ENCODE assay signal across 20 cellular contexts in genomic region chr4:84179413-84179812, GRCh38.
DNase-seq lines count a peak whose midpoint lies in the region; ATAC-seq, FAIRE-seq and TF ChIP-seq lines count a peak whose summit lies in the region.
"Had no signal": no experiment of that assay in that cellular context is flagged by ENCODE, and none has a peak within 500 bp of the region (broad histone marks: within the 10 kb centered on the region; RNA-seq: fewer than 3 reads in every experiment).

No MANE protein-coding gene starts in this region.

- POLR2A ChIA-PET in A549 (lab: Yijun Ruan, JAX) (no interaction called here), IMR-90 (lab: Charles Lee; ENCODE audit: unreplicated experiment) (no interaction called here), H1 (lab: Charles Lee; ENCODE audit: partially characterized antibody) (no interaction called here)

- DNase-seq in A549 (ENCODE audit: low read depth in 1 of 2, low spot score in 1 of 2), result no peak
- no peak for DNase-seq in IMR-90
- DNase-seq in H1 (ENCODE audit: low read depth in 1 of 2, low spot score in 2 of 2), result no peak
- DNase-seq in OCI-M2 (lab: John Stamatoyannopoulos, UW; ENCODE audit: unreplicated experiment), result no peak
- DNase-seq in GM20000 (ENCODE audit: low spot score), result no peak
- DNase-seq: 8988T; AML-193; Caco-2; Calu3; CD4-positive, alpha-beta T cell; CD8-positive, alpha-beta T cell; DMS79 treated with DMSO at 0.1 percent for 48 hours; GF-D8 had no signal

- no peak overlapping the region for H3K27ac ChIP-seq in A549
- no peak overlapping the region for H3K27ac ChIP-seq in IMR-90 (ENCODE audit: insufficient read depth, low read length)
- H3K27ac ChIP-seq in H1 (ENCODE audit: low read depth, low read length), result no peak overlapping the region
- H3K27ac ChIP-seq: BLaER1 treated with 17β-estradiol and CSF1 and Interleukin-3, amounts not matched to agents 10 nM and 100 nM; C4-2B had no signal

- H3K4me2 ChIP-seq in A549 (no peak overlapping the region), IMR-90 (ENCODE audit: low read depth, low read length) (no peak overlapping the region), H1 (ENCODE audit: insufficient read depth in 1 of 2, low read depth in 2 of 2, low read length in 2 of 2) (no peak overlapping the region)
- H3K4me2 ChIP-seq: BLaER1 treated with 17β-estradiol and CSF1 and Interleukin-3, amounts not matched to agents 10 nM and 100 nM had no signal

- no peak for FAIRE-seq in A549 (lab: Jason Lieb, UNC)
- no peak for FAIRE-seq in H1 (lab: Jason Lieb, UNC)
- FAIRE-seq: A204.1, D721Med, G401.6, GM12891, GM19239 had no signal

- in situ Hi-C loops in IMR-90 (cut with MboI; ENCODE audit: low sequenced_read_pairs), result no loop called here

- H3K36me3 ChIP-seq in IMR-90 (ENCODE audit: control insufficient read depth, insufficient read depth, low read length), result no peaks in the 10 kb centered on the region
- H3K36me3 ChIP-seq in H1 (ENCODE audit: control insufficient read depth in 2 of 4, insufficient read depth in 4 of 4, low read length in 3 of 4), result no peaks in the 10 kb centered on the region
- H3K36me3 ChIP-seq: BLaER1 treated with 17β-estradiol and CSF1 and Interleukin-3, amounts not matched to agents 10 nM and 100 nM had no signal

- dilution Hi-C loops in IMR-90 (cut with HindIII; ENCODE audit: low sequenced_read_pairs, unreplicated experiment), result no loop called here

- H3K56ac ChIP-seq in IMR-90 (ENCODE audit: extremely low read depth, insufficient read depth, low read length), result no peak overlapping the region
- no peak overlapping the region for H3K56ac ChIP-seq in H1 (replicated peaks; ENCODE audit: insufficient read length, low read depth, low read length)

- H2AK5ac ChIP-seq in IMR-90 (ENCODE audit: low read depth, low read length) (no peak overlapping the region), H1 (ENCODE audit: low read depth, low read length) (no peak overlapping the region)

- H3K14ac ChIP-seq in IMR-90 (replicated peaks; ENCODE audit: low read depth, low read length), result no peak overlapping the region
- H3K14ac ChIP-seq in H1 (ENCODE audit: insufficient read length), result no peak overlapping the region

- H3K4ac ChIP-seq in IMR-90 (ENCODE audit: low read depth, low read length) (no peak overlapping the region), H1 (replicated peaks; ENCODE audit: insufficient read length, low read depth, low read length) (no peak overlapping the region)

- no peak overlapping the region for H2AK9ac ChIP-seq in IMR-90 (replicated peaks; ENCODE audit: low read depth, low read length, poor library complexity)

- H3K23ac ChIP-seq in IMR-90 (ENCODE audit: low read depth, low read length), result no peak overlapping the region
- no peak overlapping the region for H3K23ac ChIP-seq in H1 (ENCODE audit: insufficient read length)

- H4K5ac ChIP-seq in IMR-90 (ENCODE audit: low read depth, low read length) (no peak overlapping the region), H1 (ENCODE audit: insufficient read length, low read depth, low read length) (no peak overlapping the region)

- no peaks in the 10 kb centered on the region for H3K23me2 ChIP-seq in H1 (ENCODE audit: low read depth, low read length)

- H3K18ac ChIP-seq in IMR-90 (ENCODE audit: low read depth, low read length), result no peak overlapping the region
- H3K18ac ChIP-seq in H1 (ENCODE audit: extremely low read depth, low read length), result no peak overlapping the region

- H2BK20ac ChIP-seq in IMR-90 (ENCODE audit: low read depth, low read length) (no peak overlapping the region), H1 (ENCODE audit: low read length) (no peak overlapping the region)

- no peak overlapping the region for H2BK12ac ChIP-seq in H1 (ENCODE audit: low read depth, low read length)

- no peak overlapping the region for H2AFZ ChIP-seq in IMR-90 (replicated peaks; ENCODE audit: low read length, poor library complexity)
- no peak overlapping the region for H2AFZ ChIP-seq in H1 (ENCODE audit: low read length)

- H2BK5ac ChIP-seq in IMR-90 (ENCODE audit: low read depth, low read length, poor library complexity, severe bottlenecking) (no peak overlapping the region), H1 (ENCODE audit: low read depth, low read length) (no peak overlapping the region)

- CTCF ChIA-PET in A549 (lab: Yijun Ruan, JAX) (interaction anchor here (1.1 kb wide), 1 partner anchor 10 kb away, joined by 5 read pairs; no protein-coding TSS in a partner anchor), IMR-90 (lab: Yijun Ruan, JAX) (no interaction called here), H1 (lab: Charles Lee; ENCODE audit: partially characterized antibody) (interaction anchor here (1.0 to 1.5 kb wide), 3 partner anchors 10 to 12 kb away, joined by 3 to 6 read pairs (median 5); no protein-coding TSS in a partner anchor)

- TF ChIP-seq CTCF in A549 (IDR thresholded peaks at IDR 0.05) (no peak), IMR-90 (conservative IDR thresholded peaks at IDR 0.05; ENCODE audit: low read depth, low read length) (no peak), H1 (IDR thresholded peaks at IDR 0.05; ENCODE audit: control extremely low read depth in 1 of 3, insufficient read depth in 1 of 3, low read depth in 1 of 3, low read length in 3 of 3) (no peak), GM20000 (IDR thresholded peaks at IDR 0.05; ENCODE audit: extremely low read depth, missing control alignments) (no peak)

- H4K8ac ChIP-seq in IMR-90 (ENCODE audit: low read depth in 2 of 2, low read length in 2 of 2) (no peak overlapping the region), H1 (ENCODE audit: extremely low read depth, insufficient read depth, low read length) (no peak overlapping the region)

- no peak for ATAC-seq in A549
- ATAC-seq in IMR-90 (ENCODE audit: low read depth), result no peak
- ATAC-seq: CD8-positive, alpha-beta T cell had no signal

- H3K27me3 ChIP-seq in IMR-90 (ENCODE audit: control insufficient read depth, insufficient read depth, low read length) (no peaks in the 10 kb centered on the region), H1 (replicated peaks in 1 of 4; ENCODE audit: control insufficient read depth in 3 of 4, extremely low read depth in 1 of 4, insufficient read depth in 3 of 4, low read length in 3 of 4) (no peaks in the 10 kb centered on the region; a peak in 1 of 7 replicates)
- H3K27me3 ChIP-seq: BLaER1 treated with 17β-estradiol and CSF1 and Interleukin-3, amounts not matched to agents 10 nM and 100 nM had no signal

- H3K9ac ChIP-seq in IMR-90 (ENCODE audit: low read depth, low read length) (no peak overlapping the region), H1 (replicated peaks in 1 of 4; ENCODE audit: extremely low read depth in 1 of 4, low read depth in 3 of 4, low read length in 3 of 4) (no peak overlapping the region)
- H3K9ac ChIP-seq: BLaER1 treated with 17β-estradiol and CSF1 and Interleukin-3, amounts not matched to agents 10 nM and 100 nM had no signal

- H3K4me3 ChIP-seq in A549, result no peak overlapping the region
- H3K4me3 ChIP-seq in IMR-90 (ENCODE audit: insufficient read depth, low read depth, low read length), result no peak overlapping the region
- no peak overlapping the region for H3K4me3 ChIP-seq in H1 (ENCODE audit: extremely low read depth in 1 of 4, insufficient read depth in 2 of 4, low read depth in 3 of 4, low read length in 4 of 4)
- H3K4me3 ChIP-seq: BLaER1 treated with 17β-estradiol and CSF1 and Interleukin-3, amounts not matched to agents 10 nM and 100 nM had no signal

- no peaks in the 10 kb centered on the region; the same call in 1 of the 2 replicates for H4K20me1 ChIP-seq in IMR-90 (ENCODE audit: insufficient read depth, low read length)
- no peaks in the 10 kb centered on the region for H4K20me1 ChIP-seq in H1 (replicated peaks in 1 of 2; ENCODE audit: control insufficient read depth in 1 of 2, insufficient read depth in 2 of 2, low read length in 2 of 2)
- H4K20me1 ChIP-seq: BLaER1 treated with 17β-estradiol and CSF1 and Interleukin-3, amounts not matched to agents 10 nM and 100 nM had no signal

- 84% methylated on average over 2 of the region's 2 CpGs for WGBS in A549 (ENCODE audit: missing lambda C conversion rate)
- no CpG with 5 or more reads among the region's 2 CpGs for WGBS in IMR-90 (ENCODE audit: extremely low coverage in 2 of 2, insufficient read length in 1 of 2), 2 experiments
- 97% methylated on average over 2 of the region's 2 CpGs; no CpG with 5 or more reads in 1 of the 2 experiments for WGBS in H1 (ENCODE audit: extremely low coverage in 1 of 2, insufficient coverage in 1 of 2, insufficient read length in 1 of 2, insufficient replicate concordance in 2 of 2, low coverage in 1 of 2, low lambda C conversion rate in 2 of 2, missing lambda C conversion rate in 1 of 2), 2 experiments

- no peaks in the 10 kb centered on the region for H3K9me3 ChIP-seq in A549
- H3K9me3 ChIP-seq in IMR-90 (ENCODE audit: control insufficient read depth, insufficient read depth, low read length), result no peaks in the 10 kb centered on the region
- no peaks in the 10 kb centered on the region for H3K9me3 ChIP-seq in H1 (ENCODE audit: insufficient read depth in 2 of 2, low read depth in 1 of 2, low read length in 1 of 2)
- H3K9me3 ChIP-seq: BLaER1 treated with 17β-estradiol and CSF1 and Interleukin-3, amounts not matched to agents 10 nM and 100 nM; Caco-2 had no signal

- H3K9me1 ChIP-seq in IMR-90 (ENCODE audit: insufficient read depth, low read length), result no peaks in the 10 kb centered on the region

- no peaks in the 10 kb centered on the region for H3K79me2 ChIP-seq in H1 (ENCODE audit: control insufficient read depth in 1 of 2, insufficient read depth in 2 of 2, low read length in 2 of 2)

- intact Hi-C loops in IMR-90 (cut with micrococcal nuclease), result no loop called here

- TF ChIP-seq RAD21 in A549 (conservative IDR thresholded peaks at IDR 0.05 in 1 of 2, IDR thresholded peaks at IDR 0.05 in 1 of 2) (no peak), IMR-90 (IDR thresholded peaks at IDR 0.05; ENCODE audit: low read length) (no peak), H1 (IDR thresholded peaks at IDR 0.05 in 1 of 2, conservative IDR thresholded peaks at IDR 0.05 in 1 of 2; ENCODE audit: low read depth in 2 of 2, low read length in 2 of 2) (no peak)

- TF ChIP-seq EP300 in A549 (IDR thresholded peaks at IDR 0.05) (no peak), H1 (IDR thresholded peaks at IDR 0.05; ENCODE audit: borderline replicate concordance in 1 of 2, low read depth in 2 of 2, low read length in 2 of 2) (no peak)

- H4K91ac ChIP-seq in IMR-90 (ENCODE audit: insufficient read depth, low read depth, low read length) (no peak overlapping the region), H1 (replicated peaks; ENCODE audit: insufficient read length, low read length) (no peak overlapping the region)

- H3K4me1 ChIP-seq in A549 (no peaks in the 10 kb centered on the region), IMR-90 (ENCODE audit: control insufficient read depth, insufficient read depth, low read length) (no peaks in the 10 kb centered on the region), H1 (replicated peaks in 1 of 4; ENCODE audit: control insufficient read depth in 3 of 4, insufficient read depth in 4 of 4, low read length in 3 of 4) (no peaks in the 10 kb centered on the region)
- H3K4me1 ChIP-seq: BLaER1 treated with 17β-estradiol and CSF1 and Interleukin-3, amounts not matched to agents 10 nM and 100 nM; Caco-2 had no signal

- H3K79me1 ChIP-seq in IMR-90 (ENCODE audit: low read depth in 1 of 2, low read length in 2 of 2) (no peaks in the 10 kb centered on the region), H1 (ENCODE audit: low read depth, low read length) (no peaks in the 10 kb centered on the region)

- BruUV-seq in IMR-90 (replicated peaks; lab: Mats Ljungman, UMichigan), result no TSS peak

- H2BK15ac ChIP-seq in IMR-90 (ENCODE audit: low read depth, low read length) (no peak overlapping the region), H1 (ENCODE audit: low read length) (no peak overlapping the region)

- TF ChIP-seq POLR2A in A549 (IDR thresholded peaks at IDR 0.05; ENCODE audit: low read length) (no peak), IMR-90 (IDR thresholded peaks at IDR 0.05; ENCODE audit: low read depth, low read length) (no peak), H1 (IDR thresholded peaks at IDR 0.05; ENCODE audit: control extremely low read depth in 1 of 2, low read depth in 2 of 2, low read length in 2 of 2) (no peak)

- H2BK120ac ChIP-seq in IMR-90 (ENCODE audit: low read depth, low read length), result no peak overlapping the region
- H2BK120ac ChIP-seq in H1 (replicated peaks; ENCODE audit: low read depth, low read length), result no peak overlapping the region

Comparison
In these comparisons a context has a peak if more than half of its experiments do, and no peak if none do; other contexts are left out.
1. Of the 18 proteins assayed by ChIP-seq in both H1 and A549: peak only in H1: none; only in A549: none; in both: MAFK; in neither: 17.